9 cellular contexts compared by ENCODE assay signal in genomic region chr12:56487448-56488040, GRCh38. TPM values are rescaled to one million over a fixed set of nuclear protein-coding genes. Genes with fewer than 3 reads are reported as not detected.
A peak's percentile ranks its signal among the peaks of the same experiment; 100 is the strongest.
DNase-seq lines count a peak whose midpoint lies in the region; ATAC-seq, FAIRE-seq and TF ChIP-seq lines count a peak whose summit lies in the region.
"Had no signal": no experiment of that assay in that cellular context is flagged by ENCODE, and none has a peak within 500 bp of the region (broad histone marks: within the 10 kb centered on the region; RNA-seq: fewer than 3 reads in every experiment).

No MANE protein-coding gene starts in this region.

- TF ChIP-seq CTCF in GM12864 (IDR thresholded peaks at IDR 0.05; ENCODE audit: low read depth, low read length, missing control alignments) (no peak), K562 (IDR thresholded peaks at IDR 0.05 in 2 of 3, conservative IDR thresholded peaks at IDR 0.05 in 1 of 3; ENCODE audit: insufficient read depth in 2 of 3, low read depth in 1 of 3, low read length in 3 of 3) (no peak)

- H3K27me3 ChIP-seq in K562 (ENCODE audit: control insufficient read depth in 2 of 2, insufficient read depth in 2 of 2, low read length in 2 of 2) (peaks cover 27 to 51% of the 10 kb centered on the region in 2 experiments), skeletal muscle tissue (ENCODE audit: control insufficient read depth in 3 of 3, insufficient read depth in 3 of 3, low read length in 3 of 3) (peaks cover 24 to 38% (median 33%) of the 10 kb centered on the region in 3 donors)

- TF ChIP-seq RAD21 in K562 (CRISPR knock-in tag; conservative IDR thresholded peaks at IDR 0.05 in 1 of 2, IDR thresholded peaks at IDR 0.05 in 1 of 2) = no peak

- 39% methylated on average over 23 of the region's 44 CpGs for WGBS in K562 (ENCODE audit: insufficient coverage, low coverage, missing lambda C conversion rate)

- in situ Hi-C loops in K562 (cut with MboI) = no loop called here

- H3K36me3 ChIP-seq in K562 (ENCODE audit: control insufficient read depth, insufficient read depth, low read length) (no peaks in the 10 kb centered on the region), skeletal muscle tissue (ENCODE audit: control insufficient read depth in 3 of 3, insufficient read depth in 3 of 3, low read length in 3 of 3) (no peaks in the 10 kb centered on the region)

- H3K36me3 Mint-ChIP-seq in immature natural killer cell = no peaks in the 10 kb centered on the region

- peaks cover 0 to 4% (median 0%) of the 10 kb centered on the region in 6 donors for H3K9me3 Mint-ChIP-seq in immature natural killer cell

- H3K79me2 ChIP-seq in K562 (ENCODE audit: control insufficient read depth, insufficient read depth, low read length) = no peaks in the 10 kb centered on the region

- no peaks in the 10 kb centered on the region; the same call in 1 of the 2 replicates for H4K20me1 ChIP-seq in K562 (replicated peaks; ENCODE audit: control insufficient read depth, insufficient read depth, low read length)

- FAIRE-seq in K562 (lab: Jason Lieb, UNC) (no peak), H54 (lab: Jason Lieb, UNC) (no peak)

- peak overlapping the region; percentile 53 for H3K4me3 ChIP-seq in GM12864 (ENCODE audit: low read depth, low read length)
- H3K4me3 ChIP-seq in K562 = no peak overlapping the region
- peak overlapping the region; percentile 66 to 85 (median 76) for H3K4me3 ChIP-seq in skeletal muscle tissue (ENCODE audit: low read length in 3 of 3)

- H3K4me1 ChIP-seq in K562 (replicated peaks in 1 of 2; ENCODE audit: control insufficient read depth in 2 of 2, insufficient read depth in 2 of 2, low read length in 2 of 2) = peaks cover 7 to 17% of the 10 kb centered on the region in 2 experiments; a peak in 3 of 5 replicates
- H3K4me1 ChIP-seq in skeletal muscle tissue (ENCODE audit: control insufficient read depth in 3 of 3, insufficient read depth in 3 of 3, low read length in 3 of 3) = peaks cover 14 to 18% (median 14%) of the 10 kb centered on the region in 3 donors

- CTCF ChIA-PET in K562 (lab: Yijun Ruan, JAX; ENCODE audit: low intra/inter-chr PET ratio) = no interaction called here

- H3K4me2 ChIP-seq in K562 (ENCODE audit: insufficient read depth, low read length) = no peak overlapping the region

- H3K27ac ChIP-seq in K562 (ENCODE audit: extremely low read depth, low read depth, low read length) (no peak overlapping the region), skeletal muscle tissue (ENCODE audit: low read depth, low read length) (no peak overlapping the region)

- H3K4me1 Mint-ChIP-seq in immature natural killer cell = peaks cover 14 to 18% of the 10 kb centered on the region in 2 donors

- H3K27me3 Mint-ChIP-seq in immature natural killer cell (ENCODE audit: low read depth in 3 of 3) = peaks cover 4 to 20% (median 11%) of the 10 kb centered on the region in 3 donors

- BruUV-seq in K562 (replicated peaks; lab: Mats Ljungman, UMichigan) = no TSS peak

- TF ChIP-seq EP300 in K562 (IDR thresholded peaks at IDR 0.05; ENCODE audit: low read length) = no peak

- H3K9ac ChIP-seq in K562 (ENCODE audit: insufficient read depth in 1 of 2, low read depth in 2 of 2, low read length in 2 of 2) = peak overlapping the region in 1 of 2 experiments; percentile 45; a peak in 1 of 4 replicates
- peak overlapping the region; percentile 48 to 71 (median 54) for H3K9ac ChIP-seq in skeletal muscle tissue (ENCODE audit: low read depth in 1 of 3, low read length in 3 of 3)

- POLR2A ChIA-PET in K562 (lab: Yijun Ruan, JAX) = interaction anchor here (0.8 to 1.6 kb wide), 2 partner anchors 18 to 27 kb away, joined by 3 to 8 read pairs; no protein-coding TSS in a partner anchor

- no peaks in the 10 kb centered on the region for H3K9me1 ChIP-seq in K562 (ENCODE audit: control insufficient read depth, insufficient read depth, low read length)

- H2AFZ ChIP-seq in K562 (ENCODE audit: low read depth, low read length) = peak overlapping the region; percentile 35; the same call in 1 of the 2 replicates

- H3K9me3 ChIP-seq in K562 (replicated peaks; ENCODE audit: control insufficient read depth, insufficient read depth, low read depth, low read length) = no peaks in the 10 kb centered on the region
- H3K9me3 ChIP-seq in skeletal muscle tissue (ENCODE audit: control insufficient read depth in 3 of 3, low read length in 3 of 3) = no peaks in the 10 kb centered on the region

- no peak for TF ChIP-seq POLR2A in K562 (conservative IDR thresholded peaks at IDR 0.05)
- no peak for TF ChIP-seq POLR2A in H54 (IDR thresholded peaks at IDR 0.05; ENCODE audit: low read depth, low read length)

- intact Hi-C loops in K562 (cut with micrococcal nuclease) = no loop called here

- H3K27ac Mint-ChIP-seq in immature natural killer cell = peak overlapping the region in 1 of 6 donors; percentile 67

- DNase-seq in GM12864 (ENCODE audit: low read depth) = no peak
- DNase-seq in NCI-H526 treated with DMSO at 0.1 percent for 48 hours (lab: John Stamatoyannopoulos, UW) = peak; percentile 66
- DNase-seq in K562 (ENCODE audit: extremely low read depth in 1 of 4, low spot score in 3 of 4) = no peak
- no peak for DNase-seq in immature natural killer cell
- DNase-seq in H54 (ENCODE audit: insufficient read length, low spot score) = no peak

- H3K4me3 Mint-ChIP-seq in immature natural killer cell = peak overlapping the region; percentile 84 to 94 (median 88)

- ATAC-seq in HG02610 (IDR thresholded peaks at IDR 0.05; ENCODE audit: unreplicated experiment) = peak; percentile 13
- peak; percentile 25 for ATAC-seq in K562
- no peak for ATAC-seq in HG02970 (IDR thresholded peaks at IDR 0.05; ENCODE audit: low FRiP score, unreplicated experiment)

RNA-seq across cellular contexts. Expression of gene GLS2, which starts 0.4 kb away (rescaled TPM):
- total RNA-seq in K562 (2011; cell fraction: chromatin; rRNA removed; ENCODE audit: low replicate concordance) = not detected in 2 replicates
- not detected in 2 replicates for total RNA-seq in K562 (2011; cell fraction: nucleolus; rRNA removed)
- total RNA-seq in K562 (2011; cell fraction: nucleoplasm; rRNA removed) = not detected in 2 replicates
- 0.29 TPM in 1 of 2 replicates, not detected in the other for total RNA-seq in K562 (2014; rRNA removed)
- total RNA-seq in K562 (2014; rRNA removed; fragmentation: Illumina TruSeq; extraction: Trizol) = not detected in 2 replicates
- total RNA-seq in K562 (2015; rRNA removed; fragmentation: Illumina TruSeq; extraction: Trizol) = not detected in 2 replicates
- not detected in 2 replicates for total RNA-seq in K562 (2021)
- 0.09 and 0.11 TPM in 2 replicates for polyA plus RNA-seq in K562 (2011; rRNA removed)
- 0.04 and 0.12 TPM in 2 replicates for polyA plus RNA-seq in K562 (2011; cell fraction: cytosol; rRNA removed)
- 0.11 and 0.39 TPM in 2 replicates for polyA plus RNA-seq in K562 (2011; cell fraction: nucleus; rRNA removed)
- not detected in 2 replicates for polyA plus RNA-seq in K562 (2012)
- not detected in 2 replicates for polyA plus RNA-seq in K562 (2014; fragmentation: Illumina TruSeq; extraction: Trizol)
- polyA plus RNA-seq in K562 (2014; fragmentation: Nextera tagmentation; extraction: Ambion mirVana) = not detected
- polyA plus RNA-seq in K562 (2014; rRNA removed) = not detected in 2 replicates
- 0.21 TPM in 1 of 2 replicates, not detected in the other for polyA minus RNA-seq in K562 (2011; rRNA and poly(A)+ RNA removed)
- polyA minus RNA-seq in K562 (2011; cell fraction: cytosol; rRNA and poly(A)+ RNA removed) = not detected in 2 replicates
- not detected in 2 replicates for polyA minus RNA-seq in K562 (2011; cell fraction: nucleus; rRNA and poly(A)+ RNA removed)
- polyA plus RNA-seq in immature natural killer cell = 1 to 10 TPM in 2 of 3 donors, under 1 TPM in 1; 0.57 to 2.0 (median 1.2) TPM
- total RNA-seq in skeletal muscle tissue = not detected

RNA-seq across cellular contexts. Expression of gene SPRYD4, which starts 19.2 kb away (rescaled TPM):
- total RNA-seq in K562 (2011; cell fraction: chromatin; rRNA removed; ENCODE audit: low replicate concordance) = 8.5 and 14.2 TPM in 2 replicates
- total RNA-seq in K562 (2011; cell fraction: nucleolus; rRNA removed) = 9.7 and 11.7 TPM in 2 replicates
- total RNA-seq in K562 (2011; cell fraction: nucleoplasm; rRNA removed) = 13.3 and 18.9 TPM in 2 replicates
- 1.8 and 2.4 TPM in 2 replicates for total RNA-seq in K562 (2014; rRNA removed)
- total RNA-seq in K562 (2014; rRNA removed; fragmentation: Illumina TruSeq; extraction: Trizol) = 2.5 and 2.7 TPM in 2 replicates
- 2.3 and 2.6 TPM in 2 replicates for total RNA-seq in K562 (2015; rRNA removed; fragmentation: Illumina TruSeq; extraction: Trizol)
- total RNA-seq in K562 (2021) = 2.6 and 2.8 TPM in 2 replicates
- 3.3 and 3.9 TPM in 2 replicates for polyA plus RNA-seq in K562 (2011; rRNA removed)
- polyA plus RNA-seq in K562 (2011; cell fraction: cytosol; rRNA removed) = 3.5 and 3.6 TPM in 2 replicates
- 5.2 and 5.3 TPM in 2 replicates for polyA plus RNA-seq in K562 (2011; cell fraction: nucleus; rRNA removed)
- polyA plus RNA-seq in K562 (2012) = 2.2 and 2.3 TPM in 2 replicates
- polyA plus RNA-seq in K562 (2014; fragmentation: Illumina TruSeq; extraction: Trizol) = 2.9 and 3.1 TPM in 2 replicates
- polyA plus RNA-seq in K562 (2014; fragmentation: Nextera tagmentation; extraction: Ambion mirVana) = 1 to 10 TPM; 3.8 to 4.7 TPM
- polyA plus RNA-seq in K562 (2014; rRNA removed) = 2.6 and 2.7 TPM in 2 replicates
- 4.8 and 5.0 TPM in 2 replicates for polyA minus RNA-seq in K562 (2011; rRNA and poly(A)+ RNA removed)
- 0.64 and 1.0 TPM in 2 replicates for polyA minus RNA-seq in K562 (2011; cell fraction: cytosol; rRNA and poly(A)+ RNA removed)
- 4.2 and 6.4 TPM in 2 replicates for polyA minus RNA-seq in K562 (2011; cell fraction: nucleus; rRNA and poly(A)+ RNA removed)
- 1 to 10 TPM in 2 of 3 donors, under 1 TPM in 1; 0.82 to 1.1 (median 1.1) TPM for polyA plus RNA-seq in immature natural killer cell
- 2.1 TPM for total RNA-seq in skeletal muscle tissue

RNA-seq across cellular contexts. Expression of gene MIP, which starts 33.1 kb away (rescaled TPM):
- total RNA-seq in K562 (2011; cell fraction: chromatin; rRNA removed; ENCODE audit: low replicate concordance) = not detected in 2 replicates
- not detected in 2 replicates for total RNA-seq in K562 (2011; cell fraction: nucleolus; rRNA removed)
- not detected in 2 replicates for total RNA-seq in K562 (2011; cell fraction: nucleoplasm; rRNA removed)
- total RNA-seq in K562 (2014; rRNA removed) (0.36 TPM in 1 of 2 replicates, not detected in the other), K562 (2014; rRNA removed; fragmentation: Illumina TruSeq; extraction: Trizol) (not detected in 2 replicates), K562 (2015; rRNA removed; fragmentation: Illumina TruSeq; extraction: Trizol) (0.08 TPM in 1 of 2 replicates, not detected in the other), K562 (2021) (0.29 TPM in 1 of 2 replicates, not detected in the other), skeletal muscle tissue (not detected)
- polyA plus RNA-seq in K562 (2011; rRNA removed) (0.08 TPM in 1 of 2 replicates, not detected in the other), K562 (2014; fragmentation: Illumina TruSeq; extraction: Trizol) (0.09 TPM in 1 of 2 replicates, not detected in the other), K562 (2014; fragmentation: Nextera tagmentation; extraction: Ambion mirVana) (under 1 TPM; 0.14 to 0.24 TPM), K562 (2014; rRNA removed) (not detected in 2 replicates), immature natural killer cell (under 1 TPM in 2 of 3 donors, not detected in 1; 0.15 to 0.25 TPM)
- polyA plus RNA-seq in K562 (2011; cell fraction: cytosol; rRNA removed) = not detected in 2 replicates
- polyA plus RNA-seq in K562 (2011; cell fraction: nucleus; rRNA removed) = not detected in 2 replicates
- polyA plus RNA-seq in K562 (2012) = 0.14 TPM in 1 of 2 replicates, not detected in the other
- polyA minus RNA-seq in K562 (2011; rRNA and poly(A)+ RNA removed) = not detected in 2 replicates
- not detected in 2 replicates for polyA minus RNA-seq in K562 (2011; cell fraction: cytosol; rRNA and poly(A)+ RNA removed)
- not detected in 2 replicates for polyA minus RNA-seq in K562 (2011; cell fraction: nucleus; rRNA and poly(A)+ RNA removed)
- total RNA-seq: activated CD8-positive, alpha-beta memory T cell treated with anti-CD3 and anti-CD28 coated beads for 36 hours had no signal

RNA-seq across cellular contexts. Expression of gene RBMS2, which starts 34.1 kb away (rescaled TPM):
- 1.5 and 2.0 TPM in 2 replicates for total RNA-seq in K562 (2011; cell fraction: chromatin; rRNA removed; ENCODE audit: low replicate concordance)
- 0.53 and 0.83 TPM in 2 replicates for total RNA-seq in K562 (2011; cell fraction: nucleolus; rRNA removed)
- total RNA-seq in K562 (2011; cell fraction: nucleoplasm; rRNA removed) = 0.66 and 1.2 TPM in 2 replicates
- total RNA-seq in K562 (2014; rRNA removed) (0.09 and 0.12 TPM in 2 replicates), K562 (2014; rRNA removed; fragmentation: Illumina TruSeq; extraction: Trizol) (0.25 and 1.2 TPM in 2 replicates), K562 (2015; rRNA removed; fragmentation: Illumina TruSeq; extraction: Trizol) (0.19 and 0.29 TPM in 2 replicates), K562 (2021) (0.66 and 2.4 TPM in 2 replicates), skeletal muscle tissue (12.5 TPM)
- polyA plus RNA-seq in K562 (2011; rRNA removed) (1.3 and 1.5 TPM in 2 replicates), K562 (2014; fragmentation: Illumina TruSeq; extraction: Trizol) (0.44 and 10.5 TPM in 2 replicates), K562 (2014; fragmentation: Nextera tagmentation; extraction: Ambion mirVana) (under 1 TPM; 0.08 to 0.31 TPM), K562 (2014; rRNA removed) (0.36 and 0.78 TPM in 2 replicates), immature natural killer cell (1 to 10 TPM; 1.1 to 1.3 (median 1.3) TPM)
- 1.3 and 1.4 TPM in 2 replicates for polyA plus RNA-seq in K562 (2011; cell fraction: cytosol; rRNA removed)
- polyA plus RNA-seq in K562 (2011; cell fraction: nucleus; rRNA removed) = 1.1 and 1.5 TPM in 2 replicates
- 0.56 and 0.69 TPM in 2 replicates for polyA plus RNA-seq in K562 (2012)
- polyA minus RNA-seq in K562 (2011; rRNA and poly(A)+ RNA removed) = 4.4 and 6.9 TPM in 2 replicates
- polyA minus RNA-seq in K562 (2011; cell fraction: cytosol; rRNA and poly(A)+ RNA removed) = 1.5 and 3.6 TPM in 2 replicates
- polyA minus RNA-seq in K562 (2011; cell fraction: nucleus; rRNA and poly(A)+ RNA removed) = 0.27 and 0.44 TPM in 2 replicates

RNA-seq across cellular contexts. Expression of gene TIMELESS, which starts 38.3 kb away (rescaled TPM):
- total RNA-seq in K562 (2011; cell fraction: chromatin; rRNA removed; ENCODE audit: low replicate concordance) = 84.2 and 103 TPM in 2 replicates
- 49.9 and 50.4 TPM in 2 replicates for total RNA-seq in K562 (2011; cell fraction: nucleolus; rRNA removed)
- total RNA-seq in K562 (2011; cell fraction: nucleoplasm; rRNA removed) = 49.5 and 53.8 TPM in 2 replicates
- total RNA-seq in K562 (2014; rRNA removed) (49.8 and 52.2 TPM in 2 replicates), K562 (2014; rRNA removed; fragmentation: Illumina TruSeq; extraction: Trizol) (27.8 and 29.7 TPM in 2 replicates), K562 (2015; rRNA removed; fragmentation: Illumina TruSeq; extraction: Trizol) (32.4 and 35.8 TPM in 2 replicates), K562 (2021) (53.5 and 59.2 TPM in 2 replicates), skeletal muscle tissue (5.2 TPM)
- polyA plus RNA-seq in K562 (2011; rRNA removed) (14.9 and 16.7 TPM in 2 replicates), K562 (2014; fragmentation: Illumina TruSeq; extraction: Trizol) (54.4 and 58.1 TPM in 2 replicates), K562 (2014; fragmentation: Nextera tagmentation; extraction: Ambion mirVana) (10 to 100 TPM; 11.9 to 17.8 TPM), K562 (2014; rRNA removed) (43.5 and 49.1 TPM in 2 replicates), immature natural killer cell (10 to 100 TPM in 1 of 3 donors, 1 to 10 TPM in 2; 3.5 to 11.3 (median 4.8) TPM)
- polyA plus RNA-seq in K562 (2011; cell fraction: cytosol; rRNA removed) = 7.0 and 12.4 TPM in 2 replicates
- polyA plus RNA-seq in K562 (2011; cell fraction: nucleus; rRNA removed) = 94.4 and 103 TPM in 2 replicates
- 44.2 and 47.0 TPM in 2 replicates for polyA plus RNA-seq in K562 (2012)
- 10.8 and 15.5 TPM in 2 replicates for polyA minus RNA-seq in K562 (2011; rRNA and poly(A)+ RNA removed)
- 16.9 and 17.3 TPM in 2 replicates for polyA minus RNA-seq in K562 (2011; cell fraction: cytosol; rRNA and poly(A)+ RNA removed)
- 13.3 and 23.4 TPM in 2 replicates for polyA minus RNA-seq in K562 (2011; cell fraction: nucleus; rRNA and poly(A)+ RNA removed)
